Comparison of ENCODE assay signal across 24 cellular contexts in the genomic region with DNA sequence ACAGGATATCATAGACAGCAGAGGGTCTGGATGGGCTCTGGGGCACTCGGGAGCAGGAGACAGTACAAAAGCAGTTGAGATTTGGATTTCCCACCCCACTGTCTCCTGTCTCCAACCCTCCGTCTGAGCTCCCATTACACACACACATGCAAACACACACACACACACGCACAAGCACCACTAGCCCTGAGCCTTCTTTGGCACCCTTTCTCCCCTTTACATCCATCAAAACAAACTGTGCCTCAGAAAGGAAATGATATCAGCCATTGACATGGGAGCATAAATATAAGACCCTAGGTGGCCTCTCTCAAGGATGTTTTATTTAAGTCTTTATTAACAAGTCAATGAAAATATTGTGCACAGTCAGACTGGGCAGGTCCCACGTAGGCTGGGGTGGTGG. TPM values are rescaled to one million over a fixed set of nuclear protein-coding genes. Genes with fewer than 3 reads are reported as not detected.
DNase-seq lines count a peak whose midpoint lies in the region; ATAC-seq, FAIRE-seq and TF ChIP-seq lines count a peak whose summit lies in the region.
"Had no signal": no experiment of that assay in that cellular context is flagged by ENCODE, and none has a peak within 500 bp of the region (broad histone marks: within the 10 kb centered on the region; RNA-seq: fewer than 3 reads in every experiment).

No MANE protein-coding gene starts in this region.

- no peaks in the 10 kb centered on the region for H3K9me3 ChIP-seq in HEK293 (ENCODE audit: control insufficient read depth, insufficient read depth, low read depth, low read length)
- no peaks in the 10 kb centered on the region for H3K9me3 ChIP-seq in T-helper 17 cell (ENCODE audit: control insufficient read depth, low read length, poor library complexity, severe bottlenecking)
- H3K9me3 ChIP-seq: BE2C, Caco-2 had no signal

- H3K4me3 ChIP-seq in HEK293 (ENCODE audit: low read depth, low read length): no peak overlapping the region
- H3K4me3 ChIP-seq in lower leg skin (ENCODE audit: low read depth, poor library complexity, severe bottlenecking): no peak overlapping the region
- H3K4me3 ChIP-seq: GM23338 had no signal

- H3K9me3 Mint-ChIP-seq in stimulated activated effector memory CD8-positive, alpha-beta T cell treated with anti-CD3 and anti-CD28 coated beads, Interleukin-12 subunit alpha, Interleukin-12 subunit beta, amount 100 ng/mL, for 72 hours: no peaks in the 10 kb centered on the region
- H3K9me3 Mint-ChIP-seq: CD4-positive, CD25-positive, alpha-beta regulatory T cell; GM23338; HFFc6 had no signal

- no peak for TF ChIP-seq CTCF in HEK293 (tag by site-specific recombination; IDR thresholded peaks at IDR 0.05)
- TF ChIP-seq CTCF in D721Med (IDR thresholded peaks at IDR 0.05; ENCODE audit: insufficient read depth, missing control alignments): no peak
- no peak for TF ChIP-seq CTCF in lower leg skin (IDR thresholded peaks at IDR 0.05)

- WGBS in lower leg skin, 2 donors: 88 to 89% methylated on average over 4 of the region's 4 CpGs

- POLR2A ChIA-PET in HEK293 (lab: Yijun Ruan, JAX): no interaction called here

- FAIRE-seq in D721Med (lab: Jason Lieb, UNC): no peak
- FAIRE-seq: A204.1, GM12892, GM18507, H54 had no signal

- no peak for TF ChIP-seq POLR2A in lower leg skin (IDR thresholded peaks at IDR 0.05)

- H3K4me1 ChIP-seq in HEK293 (ENCODE audit: control insufficient read depth, insufficient read depth, low read length): no peaks in the 10 kb centered on the region
- H3K4me1 ChIP-seq: BE2C had no signal

- H3K27me3 Mint-ChIP-seq in T-helper 17 cell: peaks cover 13% of the 10 kb centered on the region
- H3K27me3 Mint-ChIP-seq: CD4-positive, CD25-positive, alpha-beta regulatory T cell had no signal

- ATAC-seq in T-helper 17 cell: no peak
- ATAC-seq in stimulated activated effector memory CD8-positive, alpha-beta T cell treated with anti-CD3 and anti-CD28 coated beads, Interleukin-12 subunit alpha, Interleukin-12 subunit beta, amount 100 ng/mL, for 72 hours: no peak
- ATAC-seq in HG02852 (IDR thresholded peaks at IDR 0.05; ENCODE audit: unreplicated experiment): no peak
- ATAC-seq: GM23338 had no signal

- peaks cover 14% of the 10 kb centered on the region for H3K4me1 Mint-ChIP-seq in T-helper 17 cell
- H3K4me1 Mint-ChIP-seq in stimulated activated effector memory CD8-positive, alpha-beta T cell treated with anti-CD3 and anti-CD28 coated beads, Interleukin-12 subunit alpha, Interleukin-12 subunit beta, amount 100 ng/mL, for 72 hours: peaks cover 32% of the 10 kb centered on the region

- peak overlapping the region; percentile 24 for H3K27ac Mint-ChIP-seq in T-helper 17 cell
- H3K27ac Mint-ChIP-seq in stimulated activated effector memory CD8-positive, alpha-beta T cell treated with anti-CD3 and anti-CD28 coated beads, Interleukin-12 subunit alpha, Interleukin-12 subunit beta, amount 100 ng/mL, for 72 hours: peak overlapping the region; percentile 35
- H3K27ac Mint-ChIP-seq: GM23338, HFFc6 had no signal

- H3K36me3 Mint-ChIP-seq in T-helper 17 cell (ENCODE audit: low read depth): no peaks in the 10 kb centered on the region
- peaks cover 3% of the 10 kb centered on the region for H3K36me3 Mint-ChIP-seq in stimulated activated effector memory CD8-positive, alpha-beta T cell treated with anti-CD3 and anti-CD28 coated beads, Interleukin-12 subunit alpha, Interleukin-12 subunit beta, amount 100 ng/mL, for 72 hours
- H3K36me3 Mint-ChIP-seq: CD4-positive, CD25-positive, alpha-beta regulatory T cell had no signal

- DNase-seq in T-helper 17 cell (no peak), dermis blood vessel endothelial cell (peak; percentile 37), D721Med (ENCODE audit: insufficient read length, low spot score) (no peak), lower leg skin (ENCODE audit: low spot score in 2 of 2) (no peak)
- no peak for DNase-seq in stimulated activated effector memory CD8-positive, alpha-beta T cell treated with anti-CD3 and anti-CD28 coated beads, Interleukin-12 subunit alpha, Interleukin-12 subunit beta, amount 100 ng/mL, for 72 hours (ENCODE audit: low spot score in 2 of 2)
- DNase-seq: ACHN; BE2C; C1 segment of cervical spinal cord; Caco-2; CD4-positive, CD25-positive, alpha-beta regulatory T cell; DMS153; DMS79; GDM1; HCEC 1CT; HFFc6 had no signal

- no peaks in the 10 kb centered on the region for H3K36me3 ChIP-seq in HEK293 (ENCODE audit: control insufficient read depth in 2 of 2, insufficient read depth in 1 of 2, low read length in 2 of 2)
- H3K36me3 ChIP-seq: BE2C had no signal

- intact Hi-C loops in lower leg skin (cut with DNase I; ENCODE audit: low total_unique reads): loop anchor here (5.0 to 10.0 kb wide), 2 partner anchors 134 to 247 kb away; no protein-coding TSS in a partner anchor

- CTCF ChIA-PET in HEK293 (lab: Yijun Ruan, JAX): interaction anchor here (0.7 to 7.6 kb wide), 3 partner anchors 31 to 196 kb away, joined by 3 to 83 read pairs (median 20); a partner anchor contains a TSS

- H3K4me3 Mint-ChIP-seq in T-helper 17 cell: no peak overlapping the region
- H3K4me3 Mint-ChIP-seq in stimulated activated effector memory CD8-positive, alpha-beta T cell treated with anti-CD3 and anti-CD28 coated beads, Interleukin-12 subunit alpha, Interleukin-12 subunit beta, amount 100 ng/mL, for 72 hours: no peak overlapping the region
- H3K4me3 Mint-ChIP-seq: CD4-positive, CD25-positive, alpha-beta regulatory T cell; GM23338; HFFc6 had no signal

- no peak overlapping the region for H3K27ac ChIP-seq in HEK293 (ENCODE audit: extremely low read depth, low read depth, low read length)

TF ChIP-seq in HEK293, 187 proteins besides CTCF, POLR2A, EP300 and RAD21:
- TF ChIP-seq, protein P1, sequence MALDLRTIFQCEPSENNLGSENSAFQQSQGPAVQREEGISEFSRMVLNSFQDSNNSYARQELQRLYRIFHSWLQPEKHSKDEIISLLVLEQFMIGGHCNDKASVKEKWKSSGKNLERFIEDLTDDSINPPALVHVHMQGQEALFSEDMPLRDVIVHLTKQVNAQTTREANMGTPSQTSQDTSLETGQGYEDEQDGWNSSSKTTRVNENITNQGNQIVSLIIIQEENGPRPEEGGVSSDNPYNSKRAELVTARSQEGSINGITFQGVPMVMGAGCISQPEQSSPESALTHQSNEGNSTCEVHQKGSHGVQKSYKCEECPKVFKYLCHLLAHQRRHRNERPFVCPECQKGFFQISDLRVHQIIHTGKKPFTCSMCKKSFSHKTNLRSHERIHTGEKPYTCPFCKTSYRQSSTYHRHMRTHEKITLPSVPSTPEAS (tag by site-specific recombination; IDR thresholded peaks at IDR 0.05): peak; percentile 48
- TF ChIP-seq ZFP3 (tag by site-specific recombination; IDR thresholded peaks at IDR 0.05; ENCODE audit: low read depth): no peak
- TF ChIP-seq, protein P2, sequence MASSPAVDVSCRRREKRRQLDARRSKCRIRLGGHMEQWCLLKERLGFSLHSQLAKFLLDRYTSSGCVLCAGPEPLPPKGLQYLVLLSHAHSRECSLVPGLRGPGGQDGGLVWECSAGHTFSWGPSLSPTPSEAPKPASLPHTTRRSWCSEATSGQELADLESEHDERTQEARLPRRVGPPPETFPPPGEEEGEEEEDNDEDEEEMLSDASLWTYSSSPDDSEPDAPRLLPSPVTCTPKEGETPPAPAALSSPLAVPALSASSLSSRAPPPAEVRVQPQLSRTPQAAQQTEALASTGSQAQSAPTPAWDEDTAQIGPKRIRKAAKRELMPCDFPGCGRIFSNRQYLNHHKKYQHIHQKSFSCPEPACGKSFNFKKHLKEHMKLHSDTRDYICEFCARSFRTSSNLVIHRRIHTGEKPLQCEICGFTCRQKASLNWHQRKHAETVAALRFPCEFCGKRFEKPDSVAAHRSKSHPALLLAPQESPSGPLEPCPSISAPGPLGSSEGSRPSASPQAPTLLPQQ (tag by site-specific recombination; IDR thresholded peaks at IDR 0.05): 0 out of 2 replicates have a peak, but pooled peaks have one; percentile 41

RNA-seq across cellular contexts. Expression of a gene that starts 17.5 kb away (rescaled TPM):
- under 1 TPM; 0.05 to 0.16 TPM for total RNA-seq in T-helper 17 cell
- 0.05 TPM in 1 of 2 replicates, not detected in the other for total RNA-seq in dermis blood vessel endothelial cell
- total RNA-seq in lower leg skin: under 1 TPM in 1 of 4 donors, not detected in 3; 0.08 TPM
- total RNA-seq: Daoy, HFFc6 had no signal

RNA-seq across cellular contexts. Expression of a gene that starts 31.5 kb away (rescaled TPM):
- 10 to 100 TPM; 32.3 to 35.0 TPM for total RNA-seq in T-helper 17 cell
- 29.0 and 31.5 TPM in 2 replicates for total RNA-seq in dermis blood vessel endothelial cell
- total RNA-seq in lower leg skin: 10 to 100 TPM; 48.5 to 77.0 (median 61.2) TPM

RNA-seq across cellular contexts. Expression of a gene that starts 37.3 kb away (rescaled TPM):
- total RNA-seq in T-helper 17 cell (not detected), dermis blood vessel endothelial cell (not detected in 2 replicates), lower leg skin (not detected)
- total RNA-seq: Caco-2; CD4-positive, CD25-positive, alpha-beta regulatory T cell; Daoy; GM23338; HFFc6; HT-29 had no signal

RNA-seq across cellular contexts. Expression of a gene that starts 47.8 kb away (rescaled TPM):
- 1 to 10 TPM; 1.3 to 2.1 TPM for total RNA-seq in T-helper 17 cell
- total RNA-seq in dermis blood vessel endothelial cell: 0.34 TPM in 1 of 2 replicates, not detected in the other
- 1 to 10 TPM in 1 of 4 donors, under 1 TPM in 1, not detected in 2; 0.30 to 4.5 TPM for total RNA-seq in lower leg skin
- total RNA-seq: Caco-2, HFFc6, HT-29 had no signal
